ENCODE assay signal across 1 cellular context in the genomic region with DNA sequence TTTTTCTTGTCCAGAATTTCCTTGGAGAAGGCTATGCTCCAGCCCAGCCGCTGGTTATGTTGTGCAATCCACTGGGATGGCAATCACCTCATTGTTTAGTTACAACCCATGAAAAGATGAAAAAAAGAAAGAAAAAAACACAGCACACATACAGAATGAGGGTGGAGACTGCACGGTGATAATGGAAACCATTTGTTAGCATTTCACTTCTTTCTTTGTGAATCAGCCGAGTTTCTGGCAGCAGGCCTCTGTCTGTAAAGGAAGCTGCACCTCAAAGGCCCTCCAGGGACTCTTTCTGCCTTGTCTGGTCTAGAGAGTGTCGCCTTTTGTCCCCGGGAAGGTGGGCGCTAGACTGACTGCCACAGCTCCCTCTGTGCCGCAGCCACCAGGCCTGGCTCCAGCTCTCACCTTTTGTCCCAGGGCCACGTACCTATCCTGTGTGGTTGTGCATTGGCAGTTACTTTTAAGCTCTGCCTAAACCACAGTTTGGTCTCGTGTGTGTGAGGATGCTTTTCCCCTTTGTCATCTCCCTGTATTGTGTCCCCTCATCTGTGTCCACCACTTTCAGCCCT.
TF ChIP-seq lines count a peak whose summit lies in the region.

No MANE protein-coding gene starts in this region.

TF ChIP-seq in IMR-90, 13 proteins besides CTCF, POLR2A, EP300 and RAD21 (continued from another document):
- TF ChIP-seq MXI1 (IDR thresholded peaks at IDR 0.05; ENCODE audit: borderline replicate concordance, low read depth, low read length) (no peak), MAZ (IDR thresholded peaks at IDR 0.05; ENCODE audit: borderline replicate concordance, low read depth, low read length) (no peak), RFX5 (IDR thresholded peaks at IDR 0.05; ENCODE audit: low read depth, low read length) (no peak)
- TF ChIP-seq, protein P1, sequence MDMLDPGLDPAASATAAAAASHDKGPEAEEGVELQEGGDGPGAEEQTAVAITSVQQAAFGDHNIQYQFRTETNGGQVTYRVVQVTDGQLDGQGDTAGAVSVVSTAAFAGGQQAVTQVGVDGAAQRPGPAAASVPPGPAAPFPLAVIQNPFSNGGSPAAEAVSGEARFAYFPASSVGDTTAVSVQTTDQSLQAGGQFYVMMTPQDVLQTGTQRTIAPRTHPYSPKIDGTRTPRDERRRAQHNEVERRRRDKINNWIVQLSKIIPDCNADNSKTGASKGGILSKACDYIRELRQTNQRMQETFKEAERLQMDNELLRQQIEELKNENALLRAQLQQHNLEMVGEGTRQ (IDR thresholded peaks at IDR 0.05; ENCODE audit: low read depth, low read length), result no peak
